34 cellular contexts compared by ENCODE assay signal in genomic region chr6:85291326-85291725, GRCh38.
"Had no signal": no experiment of that assay in that cellular context is flagged by ENCODE, and none has a peak within 500 bp of the region (broad histone marks: within the 10 kb centered on the region; RNA-seq: fewer than 3 reads in every experiment).

No MANE protein-coding gene starts in this region.

- H3K4me1 ChIP-seq: adrenal gland, ascending aorta, body of pancreas, breast epithelium had no signal

- ATAC-seq: activated naive CD4-positive, alpha-beta T cell treated with anti-CD3 and anti-CD28 coated beads, Interleukin-2, amount 50 U/mL, for 72 hours; activated naive CD8-positive, alpha-beta T cell treated with anti-CD3 and anti-CD28 coated beads, Interleukin-2, amount 50 U/mL, for 24 hours; activated T-cell treated with anti-CD3 and anti-CD28 coated beads, Interleukin-2, amount 50 U/mL, for 4 hours; activated T-cell treated with anti-CD3 and anti-CD28 coated beads, Interleukin-2, amount 50 U/mL, for 72 hours; activated T-helper 17 cell treated with anti-CD3 and anti-CD28 coated beads, Interleukin-2, amount 50 U/mL, for 72 hours; body of pancreas had no signal

- H3K27ac ChIP-seq: adrenal gland, ascending aorta, body of pancreas, brain microvascular endothelial cell, breast epithelium, cardiac muscle cell had no signal

- FAIRE-seq: astrocyte, bronchial epithelial cell had no signal

- DNase-seq: activated effector memory CD4-positive, alpha-beta T cell treated with anti-CD3 and anti-CD28 coated beads, Interleukin-2, amount 50 U/mL, for 16 hours; activated effector memory CD4-positive, alpha-beta T cell treated with Interleukin-2 at 50 U/mL for 16 hours; activated gamma-delta T cell; activated gamma-delta T cell treated with Interleukin-2 at 50 U/mL for 16 hours; activated naive CD4-positive, alpha-beta T cell; activated naive CD4-positive, alpha-beta T cell treated with anti-CD3 and anti-CD28 coated beads for 36 hours; activated naive CD4-positive, alpha-beta T cell treated with anti-CD3 and anti-CD28 coated beads, Interleukin-2, amount 10 ng/mL, durations not matched to agents 7 days and 5 days; activated naive CD4-positive, alpha-beta T cell treated with anti-CD3 and anti-CD28 coated beads, Interleukin-2, amount 50 U/mL, for 16 hours; activated naive CD4-positive, alpha-beta T cell treated with Interleukin-2 at 50 U/mL for 16 hours; activated naive CD8-positive, alpha-beta T cell treated with anti-CD3 and anti-CD28 coated beads for 36 hours; activated naive CD8-positive, alpha-beta T cell treated with anti-CD3 and anti-CD28 coated beads, Interleukin-2, amount 10 ng/mL, durations not matched to agents 7 days and 5 days; activated naive CD8-positive, alpha-beta T cell treated with anti-CD3 and anti-CD28 coated beads, Interleukin-2, amount 50 U/mL, for 24 hours; activated T-cell treated with anti-CD3 and anti-CD28 coated beads, Interleukin-2, amount 50 U/mL, for 1 hour; activated T-cell treated with anti-CD3 and anti-CD28 coated beads, Interleukin-2, amount 50 U/mL, for 24 hours; activated T-cell treated with anti-CD3 and anti-CD28 coated beads, Interleukin-2, amount 50 U/mL, for 4 hours; activated T-cell treated with anti-CD3 and anti-CD28 coated beads, Interleukin-2, amount 50 U/mL, for 48 hours; activated T-cell treated with anti-CD3 and anti-CD28 coated beads, Interleukin-2, amount 50 U/mL, for 72 hours; adrenal gland; amniotic stem cell; amygdala; anterior cingulate cortex; aorta; body of pancreas; brain microvascular endothelial cell; caudate nucleus; central memory CD4-positive, alpha-beta T cell; cerebellar nuclear complex had no signal

- H3K36me3 ChIP-seq: adrenal gland, ascending aorta, brain microvascular endothelial cell, breast epithelium, cardiac muscle cell had no signal

- H3K9me3 ChIP-seq: adrenal gland, ascending aorta, body of pancreas, breast epithelium had no signal

- H3K4me3 ChIP-seq: adrenal gland, ascending aorta, body of pancreas, breast epithelium, cardiac muscle cell had no signal

- H3K27me3 ChIP-seq: adrenal gland, ascending aorta, body of pancreas, brain microvascular endothelial cell, breast epithelium, cardiac muscle cell had no signal
